In the genomic region with DNA sequence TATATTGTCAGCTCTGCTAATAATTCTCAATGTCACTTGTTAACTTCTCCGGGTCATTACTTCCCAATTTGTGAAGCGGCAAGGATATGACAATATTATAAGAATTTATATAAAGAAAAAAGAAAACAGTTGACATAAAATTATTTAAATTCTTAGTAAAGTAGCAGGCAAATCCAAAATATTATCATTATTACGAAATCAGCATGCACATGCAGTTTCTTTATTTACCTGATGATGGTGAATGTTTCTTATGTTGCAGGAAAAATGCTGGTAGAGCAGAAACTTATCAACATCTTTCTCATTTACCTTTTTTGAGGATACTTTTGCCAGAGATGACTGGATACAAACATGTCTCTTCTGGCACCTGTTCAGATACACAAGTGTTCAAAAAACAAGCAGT, we compare ENCODE assay signal across 35 cellular contexts. TPM values are rescaled to one million over a fixed set of nuclear protein-coding genes. Genes with fewer than 3 reads are reported as not detected.
DNase-seq lines count a peak whose midpoint lies in the region; ATAC-seq, FAIRE-seq and TF ChIP-seq lines count a peak whose summit lies in the region.
"Had no signal": no experiment of that assay in that cellular context is flagged by ENCODE, and none has a peak within 500 bp of the region (broad histone marks: within the 10 kb centered on the region; RNA-seq: fewer than 3 reads in every experiment).

No MANE protein-coding gene starts in this region.

- H3K79me2 ChIP-seq in HepG2 (ENCODE audit: insufficient read depth, low read length) (no peaks in the 10 kb centered on the region), K562 (ENCODE audit: control insufficient read depth, insufficient read depth, low read length) (no peaks in the 10 kb centered on the region), parathyroid adenoma (no peaks in the 10 kb centered on the region)

- H4K20me1 ChIP-seq in HepG2 (ENCODE audit: insufficient read depth, low read length) (no peaks in the 10 kb centered on the region), IMR-90 (ENCODE audit: insufficient read depth, low read length) (no peaks in the 10 kb centered on the region), K562 (replicated peaks; ENCODE audit: control insufficient read depth, insufficient read depth, low read length) (no peaks in the 10 kb centered on the region)
- H4K20me1 ChIP-seq: BLaER1; BLaER1 treated with 17β-estradiol and CSF1 and Interleukin-3, amounts not matched to agents 10 nM and 100 nM had no signal

- no peak overlapping the region for H2BK120ac ChIP-seq in IMR-90 (ENCODE audit: low read depth, low read length)

- H4K91ac ChIP-seq in IMR-90 (ENCODE audit: insufficient read depth, low read depth, low read length): no peak overlapping the region

- no peak overlapping the region for H4K8ac ChIP-seq in IMR-90 (ENCODE audit: low read depth in 2 of 2, low read length in 2 of 2)

- H3K9me1 ChIP-seq in IMR-90 (ENCODE audit: insufficient read depth, low read length) (no peaks in the 10 kb centered on the region), K562 (ENCODE audit: control insufficient read depth, insufficient read depth, low read length) (no peaks in the 10 kb centered on the region)

- intact Hi-C loops in HepG2 (cut with micrococcal nuclease; ENCODE audit: unreplicated experiment) (no loop called here), right lobe of liver (cut with DNase I) (no loop called here), IMR-90 (cut with micrococcal nuclease) (loop anchor here (10.0 kb wide), 1 partner anchor 408 kb away; no protein-coding TSS in a partner anchor), K562 (cut with micrococcal nuclease) (no loop called here)

- no peak overlapping the region for H2AK5ac ChIP-seq in IMR-90 (ENCODE audit: low read depth, low read length)

- in situ Hi-C loops in HepG2 (cut with HindIII; ENCODE audit: extremely low pct_ligation_motif_present, low pct_unique_long_range_greater_than_20kb): no loop called here
- in situ Hi-C loops in IMR-90 (cut with MboI; ENCODE audit: low sequenced_read_pairs): no loop called here
- in situ Hi-C loops in K562 (cut with MboI): no loop called here

- no TSS peak for BruUV-seq in HepG2 (replicated peaks; lab: Mats Ljungman, UMichigan)
- BruUV-seq in IMR-90 (replicated peaks; lab: Mats Ljungman, UMichigan): no TSS peak
- BruUV-seq in K562 (replicated peaks; lab: Mats Ljungman, UMichigan): no TSS peak

- no peak overlapping the region for H3K14ac ChIP-seq in IMR-90 (replicated peaks; ENCODE audit: low read depth, low read length)

- ATAC-seq in HepG2: no peak
- no peak for ATAC-seq in right lobe of liver
- ATAC-seq in IMR-90 (ENCODE audit: low read depth): no peak
- no peak for ATAC-seq in K562
- ATAC-seq: A549; CD8-positive, alpha-beta T cell had no signal

- H3K79me1 ChIP-seq in IMR-90 (ENCODE audit: low read depth in 1 of 2, low read length in 2 of 2): no peaks in the 10 kb centered on the region; a peak in 1 of 4 replicates

- H3K27ac ChIP-seq in HepG2 (ENCODE audit: extremely low read length, insufficient read depth, low read length): no peak overlapping the region
- no peak overlapping the region for H3K27ac ChIP-seq in right lobe of liver
- H3K27ac ChIP-seq in IMR-90 (ENCODE audit: insufficient read depth, low read length): no peak overlapping the region
- no peak overlapping the region for H3K27ac ChIP-seq in K562 (ENCODE audit: extremely low read depth, low read depth, low read length)
- peak overlapping the region; percentile 80 for H3K27ac ChIP-seq in parathyroid adenoma
- H3K27ac ChIP-seq in Peyer's patch: no peak overlapping the region
- H3K27ac ChIP-seq: 22Rv1; A549; BLaER1; BLaER1 treated with 17β-estradiol and CSF1 and Interleukin-3, amounts not matched to agents 10 nM and 100 nM; C4-2B had no signal

- POLR2A ChIA-PET in HepG2 (lab: Yijun Ruan, JAX): no interaction called here
- POLR2A ChIA-PET in IMR-90 (lab: Charles Lee; ENCODE audit: unreplicated experiment): no interaction called here
- POLR2A ChIA-PET in K562 (lab: Yijun Ruan, JAX): no interaction called here

- H2BK15ac ChIP-seq in IMR-90 (ENCODE audit: low read depth, low read length): no peak overlapping the region

- H2BK20ac ChIP-seq in IMR-90 (ENCODE audit: low read depth, low read length): no peak overlapping the region

- no peak overlapping the region for H3K23ac ChIP-seq in IMR-90 (ENCODE audit: low read depth, low read length)

- dilution Hi-C loops in IMR-90 (cut with HindIII; ENCODE audit: low sequenced_read_pairs, unreplicated experiment): no loop called here

- no peak for TF ChIP-seq CTCF in HepG2 (CRISPR knock-in tag; IDR thresholded peaks at IDR 0.05)
- TF ChIP-seq CTCF in right lobe of liver (IDR thresholded peaks at IDR 0.05): no peak
- no peak for TF ChIP-seq CTCF in IMR-90 (conservative IDR thresholded peaks at IDR 0.05; ENCODE audit: low read depth, low read length)
- TF ChIP-seq CTCF in K562 (IDR thresholded peaks at IDR 0.05 in 2 of 3, conservative IDR thresholded peaks at IDR 0.05 in 1 of 3; ENCODE audit: insufficient read depth in 2 of 3, low read depth in 1 of 3, low read length in 3 of 3): no peak
- no peak for TF ChIP-seq CTCF in parathyroid adenoma (IDR thresholded peaks at IDR 0.05)
- no peak for TF ChIP-seq CTCF in Peyer's patch (IDR thresholded peaks at IDR 0.05)

- H3K36me3 ChIP-seq in HepG2 (replicated peaks in 1 of 2; ENCODE audit: control insufficient read depth in 1 of 2, insufficient read depth in 2 of 2, low read length in 2 of 2): peaks cover 7 to 29% of the 10 kb centered on the region in 2 experiments; a peak in 4 of 5 replicates
- H3K36me3 ChIP-seq in right lobe of liver: peaks cover 0 to 6% (median 2%) of the 10 kb centered on the region in 4 donors
- H3K36me3 ChIP-seq in IMR-90 (ENCODE audit: control insufficient read depth, insufficient read depth, low read length): no peaks in the 10 kb centered on the region; the same call in 1 of the 2 replicates
- peaks cover 46% of the 10 kb centered on the region for H3K36me3 ChIP-seq in K562 (ENCODE audit: control insufficient read depth, insufficient read depth, low read length)
- H3K36me3 ChIP-seq in parathyroid adenoma (ENCODE audit: control insufficient read depth, insufficient read depth, low read length): no peaks in the 10 kb centered on the region
- H3K36me3 ChIP-seq in Peyer's patch: peaks cover 0 to 17% (median 0%) of the 10 kb centered on the region in 3 donors

- no peak overlapping the region for H3K4me3 ChIP-seq in HepG2 (replicated peaks in 1 of 3; ENCODE audit: insufficient read depth in 1 of 3, low read depth in 2 of 3, low read length in 3 of 3)
- no peak overlapping the region for H3K4me3 ChIP-seq in right lobe of liver
- no peak overlapping the region for H3K4me3 ChIP-seq in IMR-90 (ENCODE audit: insufficient read depth, low read depth, low read length)
- no peak overlapping the region for H3K4me3 ChIP-seq in K562
- H3K4me3 ChIP-seq in parathyroid adenoma (ENCODE audit: low read depth, low read length): no peak overlapping the region
- H3K4me3 ChIP-seq in Peyer's patch: no peak overlapping the region
- H3K4me3 ChIP-seq: A549; BLaER1; BLaER1 treated with 17β-estradiol and CSF1 and Interleukin-3, amounts not matched to agents 10 nM and 100 nM had no signal

- TF ChIP-seq EP300 in HepG2 (IDR thresholded peaks at IDR 0.05; ENCODE audit: low read depth in 2 of 2, low read length in 2 of 2) (no peak), HepG2 (CRISPR knock-in tag; IDR thresholded peaks at IDR 0.05; ENCODE audit: borderline replicate concordance) (no peak), K562 (IDR thresholded peaks at IDR 0.05; ENCODE audit: low read length) (no peak)

- TF ChIP-seq RAD21 in HepG2 (CRISPR knock-in tag; IDR thresholded peaks at IDR 0.05): no peak
- no peak for TF ChIP-seq RAD21 in IMR-90 (IDR thresholded peaks at IDR 0.05; ENCODE audit: low read length)
- TF ChIP-seq RAD21 in K562 (CRISPR knock-in tag; conservative IDR thresholded peaks at IDR 0.05 in 1 of 2, IDR thresholded peaks at IDR 0.05 in 1 of 2): no peak

- 98% methylated on average over 3 of the region's 3 CpGs for WGBS in HepG2 (ENCODE audit: low lambda C conversion rate)
- WGBS in right lobe of liver (ENCODE audit: insufficient coverage, low coverage, low lambda C conversion rate, missing lambda C conversion rate): 87% methylated on average over 3 of the region's 3 CpGs
- WGBS in IMR-90 (ENCODE audit: extremely low coverage in 2 of 2, insufficient read length in 1 of 2), 2 experiments: no CpG with 5 or more reads among the region's 3 CpGs
- 97% methylated on average over 3 of the region's 3 CpGs for WGBS in K562 (ENCODE audit: insufficient coverage, low coverage, missing lambda C conversion rate)

- FAIRE-seq in HepG2 (lab: Jason Lieb, UNC) (no peak), K562 (lab: Jason Lieb, UNC) (no peak)
- FAIRE-seq: A204.1, D721Med had no signal

- no peak overlapping the region for H2BK5ac ChIP-seq in IMR-90 (ENCODE audit: low read depth, low read length, poor library complexity, severe bottlenecking)

- H3K18ac ChIP-seq in IMR-90 (ENCODE audit: low read depth, low read length): no peak overlapping the region

- TF ChIP-seq POLR2A in HepG2 (IDR thresholded peaks at IDR 0.05; ENCODE audit: insufficient read depth in 1 of 2, low read depth in 2 of 2, low read length in 2 of 2): no peak
- no peak for TF ChIP-seq POLR2A in right lobe of liver (IDR thresholded peaks at IDR 0.05)
- no peak for TF ChIP-seq POLR2A in IMR-90 (IDR thresholded peaks at IDR 0.05; ENCODE audit: low read depth, low read length)
- no peak for TF ChIP-seq POLR2A in K562 (conservative IDR thresholded peaks at IDR 0.05)
- TF ChIP-seq POLR2A in Peyer's patch (IDR thresholded peaks at IDR 0.05): no peak

- DNase-seq in HepG2 (ENCODE audit: low spot score): no peak
- no peak for DNase-seq in right lobe of liver
- no peak for DNase-seq in IMR-90
- no peak for DNase-seq in K562 (ENCODE audit: extremely low read depth in 1 of 4, low spot score in 3 of 4)
- DNase-seq in Peyer's patch: no peak
- DNase-seq in foreskin melanocyte: no peak
- no peak for DNase-seq in NCI-H226
- DNase-seq: 8988T; ACHN; AML-193; BE2C; C1 segment of cervical spinal cord; Caco-2; Calu3; CD4-positive, alpha-beta memory T cell; CD4-positive, alpha-beta T cell; CD4-positive, CD25-positive, alpha-beta regulatory T cell; CD8-positive, alpha-beta memory T cell; CD8-positive, alpha-beta T cell; COR-L47; DMS 273 treated with DMSO at 0.1 percent for 48 hours; DMS153; DMS53; DMS79; DMS79 treated with DMSO at 0.1 percent for 48 hours; DND-41; EL had no signal

- CTCF ChIA-PET in HepG2 (lab: Yijun Ruan, JAX; ENCODE audit: low intra/inter-chr PET ratio, low total read pairs): no interaction called here
- CTCF ChIA-PET in IMR-90 (lab: Yijun Ruan, JAX): interaction anchor here (0.6 to 0.7 kb wide), 2 partner anchors 12 to 26 kb away, joined by 3 read pairs; no protein-coding TSS in a partner anchor
- CTCF ChIA-PET in K562 (lab: Yijun Ruan, JAX; ENCODE audit: low intra/inter-chr PET ratio): no interaction called here

- H3K27me3 ChIP-seq in HepG2 (ENCODE audit: control insufficient read depth in 1 of 2, insufficient read depth in 2 of 2, low read length in 2 of 2) (no peaks in the 10 kb centered on the region), right lobe of liver (no peaks in the 10 kb centered on the region), IMR-90 (ENCODE audit: control insufficient read depth, insufficient read depth, low read length) (no peaks in the 10 kb centered on the region), K562 (ENCODE audit: control insufficient read depth in 2 of 2, insufficient read depth in 2 of 2, low read length in 2 of 2) (no peaks in the 10 kb centered on the region), parathyroid adenoma (ENCODE audit: control insufficient read depth, insufficient read depth, low read length) (no peaks in the 10 kb centered on the region), Peyer's patch (no peaks in the 10 kb centered on the region)
- H3K27me3 ChIP-seq: BE2C; BLaER1; BLaER1 treated with 17β-estradiol and CSF1 and Interleukin-3, amounts not matched to agents 10 nM and 100 nM had no signal

- H2AFZ ChIP-seq in HepG2 (ENCODE audit: low read length) (no peak overlapping the region), IMR-90 (replicated peaks; ENCODE audit: low read length, poor library complexity) (no peak overlapping the region), K562 (ENCODE audit: low read depth, low read length) (no peak overlapping the region), parathyroid adenoma (peak overlapping the region; percentile 2)

- H3K9ac ChIP-seq in HepG2 (ENCODE audit: insufficient read depth, low read depth, low read length) (no peak overlapping the region), IMR-90 (ENCODE audit: low read depth, low read length) (no peak overlapping the region), K562 (ENCODE audit: insufficient read depth in 1 of 2, low read depth in 2 of 2, low read length in 2 of 2) (no peak overlapping the region), parathyroid adenoma (no peak overlapping the region)
- H3K9ac ChIP-seq: BLaER1; BLaER1 treated with 17β-estradiol and CSF1 and Interleukin-3, amounts not matched to agents 10 nM and 100 nM had no signal

- H3K9me3 ChIP-seq in HepG2 (ENCODE audit: low read length) (peaks cover 4% of the 10 kb centered on the region; the same call in 1 of the 2 replicates), right lobe of liver (no peaks in the 10 kb centered on the region), IMR-90 (ENCODE audit: control insufficient read depth, insufficient read depth, low read length) (no peaks in the 10 kb centered on the region), K562 (replicated peaks; ENCODE audit: control insufficient read depth, insufficient read depth, low read depth, low read length) (no peaks in the 10 kb centered on the region), parathyroid adenoma (ENCODE audit: control insufficient read depth, low read length) (no peaks in the 10 kb centered on the region), Peyer's patch (no peaks in the 10 kb centered on the region)
- H3K9me3 ChIP-seq: BE2C, Caco-2 had no signal

- no peak overlapping the region for H2AK9ac ChIP-seq in IMR-90 (replicated peaks; ENCODE audit: low read depth, low read length, poor library complexity)

- no peak overlapping the region for H3K56ac ChIP-seq in IMR-90 (ENCODE audit: extremely low read depth, insufficient read depth, low read length)

- H3K4me2 ChIP-seq in HepG2 (ENCODE audit: low read depth, low read length): no peak overlapping the region
- no peak overlapping the region for H3K4me2 ChIP-seq in IMR-90 (ENCODE audit: low read depth, low read length)
- H3K4me2 ChIP-seq in K562 (ENCODE audit: insufficient read depth, low read length): no peak overlapping the region
- peak overlapping the region; percentile 15 for H3K4me2 ChIP-seq in parathyroid adenoma (ENCODE audit: low read length)
- H3K4me2 ChIP-seq: A549; BLaER1; BLaER1 treated with 17β-estradiol and CSF1 and Interleukin-3, amounts not matched to agents 10 nM and 100 nM had no signal

- no peak overlapping the region for H3K4ac ChIP-seq in IMR-90 (ENCODE audit: low read depth, low read length)

- H4K5ac ChIP-seq in IMR-90 (ENCODE audit: low read depth, low read length): no peak overlapping the region

- H3K4me1 ChIP-seq in HepG2 (ENCODE audit: insufficient read depth, low read length): peaks cover 9% of the 10 kb centered on the region
- no peaks in the 10 kb centered on the region for H3K4me1 ChIP-seq in right lobe of liver
- H3K4me1 ChIP-seq in IMR-90 (ENCODE audit: control insufficient read depth, insufficient read depth, low read length): peaks cover 8% of the 10 kb centered on the region
- peaks cover 0 to 5% of the 10 kb centered on the region in 2 experiments; a peak in 1 of 5 replicates for H3K4me1 ChIP-seq in K562 (replicated peaks in 1 of 2; ENCODE audit: control insufficient read depth in 2 of 2, insufficient read depth in 2 of 2, low read length in 2 of 2)
- H3K4me1 ChIP-seq in parathyroid adenoma: peaks cover 27% of the 10 kb centered on the region
- H3K4me1 ChIP-seq in Peyer's patch: peaks cover 0 to 5% (median 2%) of the 10 kb centered on the region in 4 donors
- H3K4me1 ChIP-seq: A549, Caco-2 had no signal

RNA-seq across cellular contexts. Expression of gene SRBD1, which starts 38.1 kb away (rescaled TPM):
- total RNA-seq in HepG2 (2016; rRNA removed; fragmentation: Illumina TruSeq; extraction: Trizol) (23.9 and 32.8 TPM in 2 replicates), right lobe of liver (10 to 100 TPM in 2 of 6 experiments, 1 to 10 TPM in 4; 7.4 to 14.1 (median 9.4) TPM), IMR-90 (2012; rRNA removed) (14.7 and 20.6 TPM in 2 replicates), K562 (2014; rRNA removed) (14.7 and 16.1 TPM in 2 replicates), K562 (2014; rRNA removed; fragmentation: Illumina TruSeq; extraction: Trizol) (23.2 and 28.0 TPM in 2 replicates), K562 (2015; rRNA removed; fragmentation: Illumina TruSeq; extraction: Trizol) (19.5 and 21.3 TPM in 2 replicates), K562 (2021) (13.0 and 14.6 TPM in 2 replicates), Peyer's patch (10 to 100 TPM; 14.9 to 32.2 (median 22.5) TPM)
- 158 and 179 TPM in 2 replicates for total RNA-seq in HepG2 (2016; cell fraction: cytosol; rRNA removed; fragmentation: Illumina TruSeq; extraction: Trizol; ENCODE audit: low read depth)
- 23.3 and 31.4 TPM in 2 replicates for total RNA-seq in HepG2 (2016; cell fraction: insoluble cytoplasmic fraction; rRNA removed; fragmentation: Illumina TruSeq; extraction: Trizol)
- total RNA-seq in HepG2 (2016; cell fraction: membrane; rRNA removed; fragmentation: Illumina TruSeq; extraction: Trizol): 33.1 and 41.7 TPM in 2 replicates
- 28.9 and 30.3 TPM in 2 replicates for total RNA-seq in HepG2 (2016; cell fraction: nucleus; rRNA removed; fragmentation: Illumina TruSeq; extraction: Trizol)
- polyA plus RNA-seq in HepG2 (2011; rRNA removed) (2.4 and 3.2 TPM in 2 replicates), IMR-90 (2012; rRNA removed) (2.9 and 3.5 TPM in 2 replicates), K562 (2011; rRNA removed) (9.4 and 12.6 TPM in 2 replicates), K562 (2014; fragmentation: Illumina TruSeq; extraction: Trizol) (12.5 and 15.5 TPM in 2 replicates), K562 (2014; fragmentation: Nextera tagmentation; extraction: Ambion mirVana) (10 to 100 TPM in 1 of 2 experiments, 1 to 10 TPM in 1; 6.9 to 16.2 TPM), K562 (2014; rRNA removed) (7.8 and 8.3 TPM in 2 replicates)
- polyA plus RNA-seq in HepG2 (2011; cell fraction: cytosol; rRNA removed): 1.2 and 2.1 TPM in 2 replicates
- polyA plus RNA-seq in HepG2 (2011; cell fraction: nucleus; rRNA removed): 2.0 and 2.2 TPM in 2 replicates
- 4.9 and 9.3 TPM in 2 replicates for polyA plus RNA-seq in HepG2 (2012)
- polyA plus RNA-seq in HepG2 (2016; cell fraction: cytosol; fragmentation: Illumina TruSeq; extraction: Trizol; ENCODE audit: low read depth): 0.74 and 0.81 TPM in 2 replicates
- 21.2 and 22.7 TPM in 2 replicates for polyA plus RNA-seq in HepG2 (2016; cell fraction: insoluble cytoplasmic fraction; fragmentation: Illumina TruSeq; extraction: Trizol; ENCODE audit: low read depth)
- polyA plus RNA-seq in HepG2 (2016; cell fraction: membrane; fragmentation: Illumina TruSeq; extraction: Trizol; ENCODE audit: low read depth): 2.0 and 2.8 TPM in 2 replicates
- polyA plus RNA-seq in HepG2 (2016; cell fraction: nucleus; fragmentation: Illumina TruSeq; extraction: Trizol; ENCODE audit: insufficient read depth, low read depth): 10.9 and 12.6 TPM in 2 replicates
- 12.6 and 17.5 TPM in 2 replicates for polyA minus RNA-seq in HepG2 (2011; rRNA and poly(A)+ RNA removed; ENCODE audit: low replicate concordance)
- 15.2 and 15.9 TPM in 2 replicates for polyA minus RNA-seq in HepG2 (2011; cell fraction: cytosol; rRNA and poly(A)+ RNA removed)
- polyA minus RNA-seq in HepG2 (2011; cell fraction: nucleus; rRNA and poly(A)+ RNA removed): 34.7 and 40.3 TPM in 2 replicates
- 0.44 and 0.71 TPM in 2 replicates for polyA plus RNA-seq in IMR-90 (2012; cell fraction: cytosol; rRNA removed)
- polyA plus RNA-seq in IMR-90 (2012; cell fraction: nucleus; rRNA removed; ENCODE audit: low replicate concordance): 0.44 and 2.1 TPM in 2 replicates
- 17.6 and 65.7 TPM in 2 replicates for total RNA-seq in K562 (2011; cell fraction: chromatin; rRNA removed; ENCODE audit: low replicate concordance)
- 9.3 and 12.1 TPM in 2 replicates for total RNA-seq in K562 (2011; cell fraction: nucleolus; rRNA removed)
- 18.6 and 21.4 TPM in 2 replicates for total RNA-seq in K562 (2011; cell fraction: nucleoplasm; rRNA removed)
- polyA plus RNA-seq in K562 (2011; cell fraction: cytosol; rRNA removed): 2.2 and 4.4 TPM in 2 replicates
- 7.7 and 10.2 TPM in 2 replicates for polyA plus RNA-seq in K562 (2011; cell fraction: nucleus; rRNA removed)
- 8.7 and 10.8 TPM in 2 replicates for polyA plus RNA-seq in K562 (2012)
- polyA minus RNA-seq in K562 (2011; rRNA and poly(A)+ RNA removed): 44.2 and 47.9 TPM in 2 replicates
- 8.1 and 12.8 TPM in 2 replicates for polyA minus RNA-seq in K562 (2011; cell fraction: cytosol; rRNA and poly(A)+ RNA removed)
- 27.5 and 45.9 TPM in 2 replicates for polyA minus RNA-seq in K562 (2011; cell fraction: nucleus; rRNA and poly(A)+ RNA removed)

Comparison
In these comparisons a context has a peak if more than half of its experiments do, and no peak if none do; other contexts are left out.
1. Of the 241 proteins assayed by ChIP-seq in both HepG2 and K562: peak only in HepG2: none; only in K562: none; in both: CEBPB; in neither: 239; mixed calls (peak in some experiments, not most) for 1.